In the genomic region with DNA sequence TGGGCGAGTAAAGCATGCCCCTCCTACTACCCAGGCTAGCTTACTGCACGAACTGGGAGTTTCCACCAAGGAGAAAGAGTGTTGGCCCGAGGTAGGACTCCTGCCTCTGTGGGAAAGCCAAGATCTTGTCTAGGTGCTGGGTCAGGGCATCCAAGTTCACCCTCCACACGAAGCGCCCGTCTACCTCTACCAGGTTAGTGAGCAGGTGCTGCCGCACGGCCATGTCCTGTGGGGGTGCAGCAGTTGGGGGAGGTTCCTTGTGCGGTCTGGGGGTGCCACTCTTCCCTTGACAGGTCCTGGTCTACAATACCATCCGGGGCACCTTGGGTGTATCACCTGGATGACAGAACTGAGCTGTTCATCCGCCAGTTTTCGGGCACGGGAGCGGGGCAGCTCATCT, we compare ENCODE assay signal across 19 cellular contexts. TPM values are rescaled to one million over a fixed set of nuclear protein-coding genes. Genes with fewer than 3 reads are reported as not detected.
DNase-seq lines count a peak whose midpoint lies in the region; ATAC-seq, FAIRE-seq and TF ChIP-seq lines count a peak whose summit lies in the region.
"Had no signal": no experiment of that assay in that cellular context is flagged by ENCODE, and none has a peak within 500 bp of the region (broad histone marks: within the 10 kb centered on the region; RNA-seq: fewer than 3 reads in every experiment).

No MANE protein-coding gene starts in this region.

- peak overlapping the region in 1 of 2 experiments; percentile 100; a peak in 1 of 4 replicates for H3K9ac ChIP-seq in K562 (ENCODE audit: insufficient read depth in 1 of 2, low read depth in 2 of 2, low read length in 2 of 2)
- H3K9ac ChIP-seq: BLaER1 had no signal

- in situ Hi-C loops in K562 (cut with MboI), result loop anchor here (10.0 kb wide), 1 partner anchor 402 kb away; no protein-coding TSS in a partner anchor

- H3K27me3 Mint-ChIP-seq in CD4-positive, CD25-positive, alpha-beta regulatory T cell, result no peaks in the 10 kb centered on the region
- no peaks in the 10 kb centered on the region for H3K27me3 Mint-ChIP-seq in natural killer cell treated with Interleukin-12 subunit alpha and Interleukin-12 subunit beta and Interleukin-15 and Interleukin-18, amount 100 ng/mL, for 72 hours

- peaks cover 19% of the 10 kb centered on the region for H3K79me2 ChIP-seq in K562 (ENCODE audit: control insufficient read depth, insufficient read depth, low read length)

- TF ChIP-seq CTCF in K562 (IDR thresholded peaks at IDR 0.05 in 2 of 3, conservative IDR thresholded peaks at IDR 0.05 in 1 of 3; ENCODE audit: insufficient read depth in 2 of 3, low read depth in 1 of 3, low read length in 3 of 3), result no peak

- no peak overlapping the region for H3K27ac ChIP-seq in CD4-positive, CD25-positive, alpha-beta regulatory T cell (ENCODE audit: insufficient read depth, low read length, poor library complexity, severe bottlenecking)
- H3K27ac ChIP-seq in K562 (ENCODE audit: extremely low read depth, low read depth, low read length), result no peak overlapping the region
- H3K27ac ChIP-seq: BLaER1, lower lobe of right lung had no signal

- peaks cover 16% of the 10 kb centered on the region for H3K4me1 ChIP-seq in CD4-positive, CD25-positive, alpha-beta regulatory T cell (ENCODE audit: control insufficient read depth, insufficient read depth, low read length, poor library complexity, severe bottlenecking)
- H3K4me1 ChIP-seq in K562 (replicated peaks in 1 of 2; ENCODE audit: control insufficient read depth in 2 of 2, insufficient read depth in 2 of 2, low read length in 2 of 2), result peaks cover 2 to 51% of the 10 kb centered on the region in 2 experiments; a peak in 4 of 5 replicates

- no peak overlapping the region for H3K4me3 ChIP-seq in CD4-positive, CD25-positive, alpha-beta regulatory T cell (ENCODE audit: low read depth, low read length)
- no peak overlapping the region for H3K4me3 ChIP-seq in K562
- H3K4me3 ChIP-seq: skin epidermis had no signal

- BruUV-seq in K562 (replicated peaks; lab: Mats Ljungman, UMichigan), result no TSS peak

- no peaks in the 10 kb centered on the region for H3K27me3 ChIP-seq in CD4-positive, CD25-positive, alpha-beta regulatory T cell (ENCODE audit: control insufficient read depth, insufficient read depth, low read length)
- H3K27me3 ChIP-seq in K562 (ENCODE audit: control insufficient read depth in 2 of 2, insufficient read depth in 2 of 2, low read length in 2 of 2), result no peaks in the 10 kb centered on the region; a peak in 1 of 5 replicates
- H3K27me3 ChIP-seq: BLaER1 had no signal

- POLR2A ChIA-PET in K562 (lab: Yijun Ruan, JAX), result interaction anchor here (1.2 kb wide), 1 partner anchor 8 kb away, joined by 3 read pairs; no protein-coding TSS in a partner anchor

- H3K4me3 Mint-ChIP-seq in CD4-positive, CD25-positive, alpha-beta regulatory T cell, result peak overlapping the region; percentile 53 to 97 (median 90)
- peak overlapping the region; percentile 27 for H3K4me3 Mint-ChIP-seq in natural killer cell treated with Interleukin-12 subunit alpha and Interleukin-12 subunit beta and Interleukin-15 and Interleukin-18, amount 100 ng/mL, for 72 hours

- H3K9me3 Mint-ChIP-seq in CD4-positive, CD25-positive, alpha-beta regulatory T cell, result no peaks in the 10 kb centered on the region
- no peaks in the 10 kb centered on the region for H3K9me3 Mint-ChIP-seq in natural killer cell treated with Interleukin-12 subunit alpha and Interleukin-12 subunit beta and Interleukin-15 and Interleukin-18, amount 100 ng/mL, for 72 hours

- H3K9me3 ChIP-seq in CD4-positive, CD25-positive, alpha-beta regulatory T cell (ENCODE audit: control insufficient read depth in 2 of 2, low read length in 2 of 2), result no peaks in the 10 kb centered on the region
- no peaks in the 10 kb centered on the region for H3K9me3 ChIP-seq in K562 (replicated peaks; ENCODE audit: control insufficient read depth, insufficient read depth, low read depth, low read length)
- H3K9me3 ChIP-seq: BLaER1, lower lobe of right lung had no signal

- H4K20me1 ChIP-seq in K562 (replicated peaks; ENCODE audit: control insufficient read depth, insufficient read depth, low read length), result peaks cover 21% of the 10 kb centered on the region

- WGBS in K562 (ENCODE audit: insufficient coverage, low coverage, missing lambda C conversion rate), result 89% methylated on average over 10 of the region's 14 CpGs

- ATAC-seq in CD4-positive, CD25-positive, alpha-beta regulatory T cell (ENCODE audit: low read depth in 2 of 2), result no peak
- ATAC-seq in K562 (no peak), HG02870 (IDR thresholded peaks at IDR 0.05; ENCODE audit: unreplicated experiment) (no peak), HG03097 (IDR thresholded peaks at IDR 0.05; ENCODE audit: low FRiP score, unreplicated experiment) (no peak), GM21717 (IDR thresholded peaks at IDR 0.05; ENCODE audit: unreplicated experiment) (no peak)
- ATAC-seq in natural killer cell treated with Interleukin-12 subunit alpha and Interleukin-12 subunit beta and Interleukin-15 and Interleukin-18, amount 100 ng/mL, for 72 hours, result no peak
- ATAC-seq: lower lobe of right lung had no signal

- intact Hi-C loops in K562 (cut with micrococcal nuclease), result loop anchor here (10.0 kb wide), 1 partner anchor 402 kb away; no protein-coding TSS in a partner anchor

- H3K27ac Mint-ChIP-seq in CD4-positive, CD25-positive, alpha-beta regulatory T cell, result peak overlapping the region in 1 of 3 donors; percentile 56
- no peak overlapping the region for H3K27ac Mint-ChIP-seq in natural killer cell treated with Interleukin-12 subunit alpha and Interleukin-12 subunit beta and Interleukin-15 and Interleukin-18, amount 100 ng/mL, for 72 hours

- TF ChIP-seq EP300 in K562 (IDR thresholded peaks at IDR 0.05; ENCODE audit: low read length), result no peak

- H3K9me1 ChIP-seq in K562 (ENCODE audit: control insufficient read depth, insufficient read depth, low read length), result peaks cover 4% of the 10 kb centered on the region

- H2AFZ ChIP-seq in K562 (ENCODE audit: low read depth, low read length), result no peak overlapping the region

- CTCF ChIA-PET in K562 (lab: Yijun Ruan, JAX; ENCODE audit: low intra/inter-chr PET ratio), result no interaction called here

- H3K36me3 ChIP-seq in CD4-positive, CD25-positive, alpha-beta regulatory T cell (ENCODE audit: control insufficient read depth, insufficient read depth, low read length), result no peaks in the 10 kb centered on the region
- H3K36me3 ChIP-seq in K562 (ENCODE audit: control insufficient read depth, insufficient read depth, low read length), result peaks cover 24% of the 10 kb centered on the region

- FAIRE-seq in GM12892 (lab: Jason Lieb, UNC) (no peak), K562 (lab: Jason Lieb, UNC) (no peak)
- FAIRE-seq: endometrium had no signal

- DNase-seq in CD4-positive, CD25-positive, alpha-beta regulatory T cell, result no peak
- DNase-seq in GM12892 (ENCODE audit: insufficient read length) (no peak), K562 (ENCODE audit: extremely low read depth in 1 of 4, low spot score in 3 of 4) (peak in 1 of 4 experiments; percentile 3), NCI-H526 (lab: John Stamatoyannopoulos, UW) (no peak)
- peak; percentile 44 for DNase-seq in natural killer cell treated with Interleukin-12 subunit alpha and Interleukin-12 subunit beta and Interleukin-15 and Interleukin-18, amount 100 ng/mL, for 72 hours (ENCODE audit: low spot score)
- DNase-seq: foreskin fibroblast; H7; KG1; NCI-H146; NCI-H226; SIG-M5; stimulated activated naive CD4-positive, alpha-beta T cell treated with Interleukin-2 at 50 U/mL for 16 hours had no signal

- no peak overlapping the region for H3K4me2 ChIP-seq in K562 (ENCODE audit: insufficient read depth, low read length)

- no peak for TF ChIP-seq RAD21 in K562 (CRISPR knock-in tag; conservative IDR thresholded peaks at IDR 0.05 in 1 of 2, IDR thresholded peaks at IDR 0.05 in 1 of 2)

- TF ChIP-seq POLR2A in GM12892 (IDR thresholded peaks at IDR 0.05; ENCODE audit: low read depth, low read length) (peak; percentile 35; the same call in 1 of the 2 replicates), K562 (conservative IDR thresholded peaks at IDR 0.05) (no peak)

- H3K36me3 Mint-ChIP-seq in CD4-positive, CD25-positive, alpha-beta regulatory T cell, result no peaks in the 10 kb centered on the region
- no peaks in the 10 kb centered on the region for H3K36me3 Mint-ChIP-seq in natural killer cell treated with Interleukin-12 subunit alpha and Interleukin-12 subunit beta and Interleukin-15 and Interleukin-18, amount 100 ng/mL, for 72 hours

- peaks cover 4 to 30% (median 11%) of the 10 kb centered on the region in 4 donors for H3K4me1 Mint-ChIP-seq in CD4-positive, CD25-positive, alpha-beta regulatory T cell
- peaks cover 12 to 21% of the 10 kb centered on the region in 2 donors for H3K4me1 Mint-ChIP-seq in natural killer cell treated with Interleukin-12 subunit alpha and Interleukin-12 subunit beta and Interleukin-15 and Interleukin-18, amount 100 ng/mL, for 72 hours (ENCODE audit: low read depth in 2 of 2)

RNA-seq across cellular contexts. Expression of gene ABHD11, which starts 1.7 kb away (rescaled TPM):
- total RNA-seq in CD4-positive, CD25-positive, alpha-beta regulatory T cell, result 19.3 TPM
- 10 to 100 TPM; 14.5 to 17.5 (median 16.3) TPM for polyA plus RNA-seq in CD4-positive, CD25-positive, alpha-beta regulatory T cell
- polyA plus RNA-seq in GM12892 (2012; ENCODE audit: missing spikeins), result 8.5 TPM
- 36.5 and 95.8 TPM in 2 replicates for total RNA-seq in K562 (2011; cell fraction: chromatin; rRNA removed; ENCODE audit: low replicate concordance)
- 87.9 and 90.7 TPM in 2 replicates for total RNA-seq in K562 (2011; cell fraction: nucleolus; rRNA removed)
- total RNA-seq in K562 (2011; cell fraction: nucleoplasm; rRNA removed), result 50.6 and 64.7 TPM in 2 replicates
- total RNA-seq in K562 (2014; rRNA removed), result 44.2 and 52.6 TPM in 2 replicates
- 11.7 and 13.2 TPM in 2 replicates for total RNA-seq in K562 (2014; rRNA removed; fragmentation: Illumina TruSeq; extraction: Trizol)
- total RNA-seq in K562 (2015; rRNA removed; fragmentation: Illumina TruSeq; extraction: Trizol), result 17.5 and 17.9 TPM in 2 replicates
- 32.6 and 37.3 TPM in 2 replicates for total RNA-seq in K562 (2021)
- polyA plus RNA-seq in K562 (2011; rRNA removed), result 18.4 and 18.9 TPM in 2 replicates
- 22.5 and 50.4 TPM in 2 replicates for polyA plus RNA-seq in K562 (2011; cell fraction: cytosol; rRNA removed)
- 22.8 and 51.7 TPM in 2 replicates for polyA plus RNA-seq in K562 (2011; cell fraction: nucleus; rRNA removed)
- 24.2 and 35.9 TPM in 2 replicates for polyA plus RNA-seq in K562 (2012)
- polyA plus RNA-seq in K562 (2014; fragmentation: Illumina TruSeq; extraction: Trizol), result 25.5 and 26.3 TPM in 2 replicates
- polyA plus RNA-seq in K562 (2014; fragmentation: Nextera tagmentation; extraction: Ambion mirVana), result 1 to 10 TPM; 7.7 to 8.6 TPM
- polyA plus RNA-seq in K562 (2014; rRNA removed), result 40.7 and 41.7 TPM in 2 replicates
- polyA minus RNA-seq in K562 (2011; rRNA and poly(A)+ RNA removed), result 5.8 and 10.2 TPM in 2 replicates
- polyA minus RNA-seq in K562 (2011; cell fraction: cytosol; rRNA and poly(A)+ RNA removed), result 7.9 and 9.4 TPM in 2 replicates
- 33.2 and 40.7 TPM in 2 replicates for polyA minus RNA-seq in K562 (2011; cell fraction: nucleus; rRNA and poly(A)+ RNA removed)
- 10 to 100 TPM; 16.9 to 24.2 TPM for total RNA-seq in natural killer cell treated with Interleukin-12 subunit alpha and Interleukin-12 subunit beta and Interleukin-15 and Interleukin-18, amount 100 ng/mL, for 72 hours

RNA-seq across cellular contexts. Expression of gene STX1A, which starts 17.4 kb away (rescaled TPM):
- 27.3 TPM for total RNA-seq in CD4-positive, CD25-positive, alpha-beta regulatory T cell
- polyA plus RNA-seq in CD4-positive, CD25-positive, alpha-beta regulatory T cell, result 1 to 10 TPM in 3 of 4 donors, under 1 TPM in 1; 0.80 to 3.1 (median 2.0) TPM
- polyA plus RNA-seq in GM12892 (2012; ENCODE audit: missing spikeins), result 2.4 TPM
- 30.3 and 77.9 TPM in 2 replicates for total RNA-seq in K562 (2011; cell fraction: chromatin; rRNA removed; ENCODE audit: low replicate concordance)
- 38.9 and 39.9 TPM in 2 replicates for total RNA-seq in K562 (2011; cell fraction: nucleolus; rRNA removed)
- total RNA-seq in K562 (2011; cell fraction: nucleoplasm; rRNA removed), result 23.4 and 25.5 TPM in 2 replicates
- total RNA-seq in K562 (2014; rRNA removed) (9.1 and 9.9 TPM in 2 replicates), K562 (2014; rRNA removed; fragmentation: Illumina TruSeq; extraction: Trizol) (2.3 and 3.9 TPM in 2 replicates), K562 (2015; rRNA removed; fragmentation: Illumina TruSeq; extraction: Trizol) (6.3 and 9.6 TPM in 2 replicates), K562 (2021) (8.0 and 8.9 TPM in 2 replicates)
- polyA plus RNA-seq in K562 (2011; rRNA removed) (6.7 and 7.5 TPM in 2 replicates), K562 (2014; fragmentation: Illumina TruSeq; extraction: Trizol) (6.1 and 9.9 TPM in 2 replicates), K562 (2014; fragmentation: Nextera tagmentation; extraction: Ambion mirVana) (under 1 TPM; 0.04 to 0.15 TPM), K562 (2014; rRNA removed) (11.7 and 15.1 TPM in 2 replicates)
- 5.7 and 9.2 TPM in 2 replicates for polyA plus RNA-seq in K562 (2011; cell fraction: cytosol; rRNA removed)
- 47.5 and 68.0 TPM in 2 replicates for polyA plus RNA-seq in K562 (2011; cell fraction: nucleus; rRNA removed)
- polyA plus RNA-seq in K562 (2012), result 7.2 and 8.0 TPM in 2 replicates
- polyA minus RNA-seq in K562 (2011; rRNA and poly(A)+ RNA removed), result 14.4 and 26.2 TPM in 2 replicates
- polyA minus RNA-seq in K562 (2011; cell fraction: cytosol; rRNA and poly(A)+ RNA removed), result 6.7 and 8.3 TPM in 2 replicates
- polyA minus RNA-seq in K562 (2011; cell fraction: nucleus; rRNA and poly(A)+ RNA removed), result 9.0 and 13.7 TPM in 2 replicates
- 10 to 100 TPM; 17.8 to 23.2 TPM for total RNA-seq in natural killer cell treated with Interleukin-12 subunit alpha and Interleukin-12 subunit beta and Interleukin-15 and Interleukin-18, amount 100 ng/mL, for 72 hours

RNA-seq across cellular contexts. Expression of gene CLDN3, which starts 33.2 kb away (rescaled TPM):
- not detected for total RNA-seq in CD4-positive, CD25-positive, alpha-beta regulatory T cell
- not detected for polyA plus RNA-seq in CD4-positive, CD25-positive, alpha-beta regulatory T cell
- polyA plus RNA-seq in GM12892 (2012; ENCODE audit: missing spikeins), result not detected
- not detected in 2 replicates for total RNA-seq in K562 (2011; cell fraction: chromatin; rRNA removed; ENCODE audit: low replicate concordance)
- not detected in 2 replicates for total RNA-seq in K562 (2011; cell fraction: nucleolus; rRNA removed)
- total RNA-seq in K562 (2011; cell fraction: nucleoplasm; rRNA removed), result not detected in 2 replicates
- not detected in 2 replicates for total RNA-seq in K562 (2014; rRNA removed)
- not detected in 2 replicates for total RNA-seq in K562 (2014; rRNA removed; fragmentation: Illumina TruSeq; extraction: Trizol)
- not detected in 2 replicates for total RNA-seq in K562 (2015; rRNA removed; fragmentation: Illumina TruSeq; extraction: Trizol)
- 0.29 TPM in 1 of 2 replicates, not detected in the other for total RNA-seq in K562 (2021)
- polyA plus RNA-seq in K562 (2011; rRNA removed), result not detected in 2 replicates
- polyA plus RNA-seq in K562 (2011; cell fraction: cytosol; rRNA removed), result not detected in 2 replicates
- not detected in 2 replicates for polyA plus RNA-seq in K562 (2011; cell fraction: nucleus; rRNA removed)
- 0.05 TPM in 1 of 2 replicates, not detected in the other for polyA plus RNA-seq in K562 (2012)
- not detected in 2 replicates for polyA plus RNA-seq in K562 (2014; fragmentation: Illumina TruSeq; extraction: Trizol)
- polyA plus RNA-seq in K562 (2014; fragmentation: Nextera tagmentation; extraction: Ambion mirVana), result not detected
- polyA plus RNA-seq in K562 (2014; rRNA removed), result not detected in 2 replicates
- not detected in 2 replicates for polyA minus RNA-seq in K562 (2011; rRNA and poly(A)+ RNA removed)
- polyA minus RNA-seq in K562 (2011; cell fraction: cytosol; rRNA and poly(A)+ RNA removed), result not detected in 2 replicates
- not detected in 2 replicates for polyA minus RNA-seq in K562 (2011; cell fraction: nucleus; rRNA and poly(A)+ RNA removed)
- not detected for total RNA-seq in natural killer cell treated with Interleukin-12 subunit alpha and Interleukin-12 subunit beta and Interleukin-15 and Interleukin-18, amount 100 ng/mL, for 72 hours

RNA-seq across cellular contexts. Expression of gene BUD23, which starts 53.5 kb away (rescaled TPM):
- total RNA-seq in CD4-positive, CD25-positive, alpha-beta regulatory T cell, result 96.3 TPM
- 100 to 1,000 TPM; 112 to 127 (median 120) TPM for polyA plus RNA-seq in CD4-positive, CD25-positive, alpha-beta regulatory T cell
- 77.9 TPM for polyA plus RNA-seq in GM12892 (2012; ENCODE audit: missing spikeins)
- total RNA-seq in K562 (2011; cell fraction: chromatin; rRNA removed; ENCODE audit: low replicate concordance), result 117 and 181 TPM in 2 replicates
- total RNA-seq in K562 (2011; cell fraction: nucleolus; rRNA removed), result 113 TPM in 2 replicates
- total RNA-seq in K562 (2011; cell fraction: nucleoplasm; rRNA removed), result 140 and 171 TPM in 2 replicates
- 170 and 183 TPM in 2 replicates for total RNA-seq in K562 (2014; rRNA removed)
- 117 and 124 TPM in 2 replicates for total RNA-seq in K562 (2014; rRNA removed; fragmentation: Illumina TruSeq; extraction: Trizol)
- total RNA-seq in K562 (2015; rRNA removed; fragmentation: Illumina TruSeq; extraction: Trizol), result 123 and 128 TPM in 2 replicates
- total RNA-seq in K562 (2021), result 135 and 144 TPM in 2 replicates
- polyA plus RNA-seq in K562 (2011; rRNA removed), result 115 and 168 TPM in 2 replicates
- polyA plus RNA-seq in K562 (2011; cell fraction: cytosol; rRNA removed), result 171 and 217 TPM in 2 replicates
- 88.8 and 118 TPM in 2 replicates for polyA plus RNA-seq in K562 (2011; cell fraction: nucleus; rRNA removed)
- 99.9 and 166 TPM in 2 replicates for polyA plus RNA-seq in K562 (2012)
- 206 and 216 TPM in 2 replicates for polyA plus RNA-seq in K562 (2014; fragmentation: Illumina TruSeq; extraction: Trizol)
- polyA plus RNA-seq in K562 (2014; fragmentation: Nextera tagmentation; extraction: Ambion mirVana), result 100 to 1,000 TPM in 1 of 2 experiments, 10 to 100 TPM in 1; 79.5 to 150 TPM
- 270 and 301 TPM in 2 replicates for polyA plus RNA-seq in K562 (2014; rRNA removed)
- 64.3 and 80.9 TPM in 2 replicates for polyA minus RNA-seq in K562 (2011; rRNA and poly(A)+ RNA removed)
- 39.0 and 45.1 TPM in 2 replicates for polyA minus RNA-seq in K562 (2011; cell fraction: cytosol; rRNA and poly(A)+ RNA removed)
- 19.1 and 20.2 TPM in 2 replicates for polyA minus RNA-seq in K562 (2011; cell fraction: nucleus; rRNA and poly(A)+ RNA removed)
- total RNA-seq in natural killer cell treated with Interleukin-12 subunit alpha and Interleukin-12 subunit beta and Interleukin-15 and Interleukin-18, amount 100 ng/mL, for 72 hours, result 10 to 100 TPM; 76.4 to 99.9 TPM

RNA-seq across cellular contexts. Expression of gene DNAJC30, which starts 53.6 kb away (rescaled TPM):
- 10.0 TPM for total RNA-seq in CD4-positive, CD25-positive, alpha-beta regulatory T cell
- 10 to 100 TPM; 10.8 to 14.4 (median 12.8) TPM for polyA plus RNA-seq in CD4-positive, CD25-positive, alpha-beta regulatory T cell
- polyA plus RNA-seq in GM12892 (2012; ENCODE audit: missing spikeins), result 6.2 TPM
- 18.6 and 26.1 TPM in 2 replicates for total RNA-seq in K562 (2011; cell fraction: chromatin; rRNA removed; ENCODE audit: low replicate concordance)
- 21.3 and 26.5 TPM in 2 replicates for total RNA-seq in K562 (2011; cell fraction: nucleolus; rRNA removed)
- total RNA-seq in K562 (2011; cell fraction: nucleoplasm; rRNA removed), result 23.2 and 25.1 TPM in 2 replicates
- total RNA-seq in K562 (2014; rRNA removed) (6.9 and 8.6 TPM in 2 replicates), K562 (2014; rRNA removed; fragmentation: Illumina TruSeq; extraction: Trizol) (3.8 and 4.2 TPM in 2 replicates), K562 (2015; rRNA removed; fragmentation: Illumina TruSeq; extraction: Trizol) (4.4 and 4.6 TPM in 2 replicates), K562 (2021) (10.1 and 11.3 TPM in 2 replicates)
- polyA plus RNA-seq in K562 (2011; rRNA removed) (2.0 and 3.7 TPM in 2 replicates), K562 (2014; fragmentation: Illumina TruSeq; extraction: Trizol) (4.6 and 6.4 TPM in 2 replicates), K562 (2014; fragmentation: Nextera tagmentation; extraction: Ambion mirVana) (1 to 10 TPM; 1.1 to 1.4 TPM), K562 (2014; rRNA removed) (9.2 and 11.4 TPM in 2 replicates)
- polyA plus RNA-seq in K562 (2011; cell fraction: cytosol; rRNA removed), result 3.2 and 14.7 TPM in 2 replicates
- 4.0 and 7.2 TPM in 2 replicates for polyA plus RNA-seq in K562 (2011; cell fraction: nucleus; rRNA removed)
- polyA plus RNA-seq in K562 (2012), result 5.5 and 7.0 TPM in 2 replicates
- polyA minus RNA-seq in K562 (2011; rRNA and poly(A)+ RNA removed), result 5.5 and 7.9 TPM in 2 replicates
- 3.3 and 3.4 TPM in 2 replicates for polyA minus RNA-seq in K562 (2011; cell fraction: cytosol; rRNA and poly(A)+ RNA removed)
- 8.8 and 10.3 TPM in 2 replicates for polyA minus RNA-seq in K562 (2011; cell fraction: nucleus; rRNA and poly(A)+ RNA removed)
- 1 to 10 TPM; 8.0 to 9.2 TPM for total RNA-seq in natural killer cell treated with Interleukin-12 subunit alpha and Interleukin-12 subunit beta and Interleukin-15 and Interleukin-18, amount 100 ng/mL, for 72 hours
